In the genomic region with DNA sequence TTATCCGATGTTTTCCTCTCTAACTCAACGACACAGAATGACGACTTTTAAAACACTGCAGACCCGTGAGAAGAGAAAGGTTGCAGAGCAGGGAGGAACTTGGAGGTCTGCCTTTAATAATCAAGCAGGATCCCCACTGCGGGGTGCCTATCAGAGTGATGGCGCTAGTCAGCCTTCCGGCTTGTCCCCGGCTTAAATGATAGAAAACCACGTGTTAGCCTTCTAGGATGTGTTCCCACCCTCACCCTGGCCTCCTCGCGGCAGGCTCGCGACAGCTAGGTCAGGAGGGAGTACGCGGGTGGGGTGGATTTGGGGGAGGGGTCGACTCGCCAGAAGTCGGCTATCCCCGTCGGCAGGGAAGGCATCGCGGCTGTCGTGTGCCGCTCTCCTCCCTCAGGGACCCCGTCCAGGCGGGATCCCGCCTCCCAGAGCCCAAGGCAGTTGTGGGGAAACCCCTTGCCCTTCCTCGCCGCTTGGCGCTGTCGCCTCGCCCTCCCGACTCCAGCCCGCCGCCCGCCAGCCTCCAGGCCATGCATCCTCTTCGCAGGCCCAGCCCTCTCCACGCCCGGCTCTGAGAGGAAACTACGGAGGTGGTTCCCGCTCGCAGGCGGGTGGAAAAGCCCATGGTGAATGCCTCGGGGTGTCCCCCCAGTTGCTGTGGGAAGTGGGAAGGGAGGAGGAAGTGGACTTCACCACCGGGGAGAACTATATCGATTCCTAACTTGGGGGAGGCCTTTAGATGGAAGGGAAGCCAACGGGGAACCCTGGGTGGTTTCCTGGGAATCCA, we compare ENCODE assay signal across 8 cellular contexts. TPM values are rescaled to one million over a fixed set of nuclear protein-coding genes. Genes with fewer than 3 reads are reported as not detected.
DNase-seq lines count a peak whose midpoint lies in the region; ATAC-seq lines count a peak whose summit lies in the region.

No MANE protein-coding gene starts in this region.

- ATAC-seq in GM18870 (IDR thresholded peaks at IDR 0.05; ENCODE audit: unreplicated experiment) (peak; percentile 30), HG03196 (IDR thresholded peaks at IDR 0.05; ENCODE audit: unreplicated experiment) (peak; percentile 28), left lobe of liver (peak; percentile 45)

- peak; percentile 71 for DNase-seq in AG08396 (ENCODE audit: low spot score)
- peak; percentile 91 to 93 for DNase-seq in NCI-H446 (lab: John Stamatoyannopoulos, UW)
- DNase-seq in activated CD4-positive, alpha-beta T cell treated with anti-CD3 and anti-CD28 coated beads for 24 hours (ENCODE audit: low read depth in 2 of 2) = peak; percentile 42 to 59
- DNase-seq in left lobe of liver (ENCODE audit: low spot score) = peak; percentile 75
- DNase-seq in stimulated activated CD4-positive, alpha-beta T cell treated with anti-CD3 and anti-CD28 coated beads, Interleukin-2, amount 100 ng/mL, for 4 hours (ENCODE audit: low read depth) = peak; percentile 60

- peak overlapping the region; percentile 91 for H3K27ac ChIP-seq in cingulate gyrus (ENCODE audit: low read depth, low read length)

RNA-seq across cellular contexts. Expression of a gene that starts 1.1 kb away (rescaled TPM):
- total RNA-seq in left lobe of liver = 25.3 TPM

RNA-seq across cellular contexts. Expression of a gene that starts 53.0 kb away (rescaled TPM):
- total RNA-seq in left lobe of liver = 0.03 TPM

Comparison
In these comparisons a context has a peak if more than half of its experiments do, and no peak if none do; other contexts are left out.
1. Peak in every context shown above with its lines: DNase-seq, ATAC-seq and H3K27ac ChIP-seq.